ENCODE assay signal across 8 cellular contexts in genomic region chr11:73288873-73289707, GRCh38. TPM values are rescaled to one million over a fixed set of nuclear protein-coding genes. Genes with fewer than 3 reads are reported as not detected.
DNase-seq lines count a peak whose midpoint lies in the region; ATAC-seq lines count a peak whose summit lies in the region.

No MANE protein-coding gene starts in this region.

- H3K27ac Mint-ChIP-seq in T-helper 2 cell treated with Interferon-gamma antibody and Interleukin-4, amounts not matched to agents 5 μg/mL and 100 μg/mL, for 36 hours: peak overlapping the region; percentile 21

- peaks cover 14% of the 10 kb centered on the region for H3K4me1 ChIP-seq in skeletal muscle satellite cell (ENCODE audit: control insufficient read depth, insufficient read depth, low read length)

- peak overlapping the region; percentile 73 for H3K9ac ChIP-seq in skeletal muscle satellite cell (ENCODE audit: low read depth, low read length)

- H3K9me3 ChIP-seq in skeletal muscle satellite cell (replicated peaks; ENCODE audit: low read length): no peaks in the 10 kb centered on the region

- H3K36me3 ChIP-seq in skeletal muscle satellite cell (ENCODE audit: insufficient read depth, low read length): no peaks in the 10 kb centered on the region

- H3K27me3 ChIP-seq in skeletal muscle satellite cell (ENCODE audit: control insufficient read depth, insufficient read depth, low read length): no peaks in the 10 kb centered on the region

- DNase-seq in NCI-H2029 (lab: John Stamatoyannopoulos, UW) (peak; percentile 13), NCI-H2029 treated with DMSO at 0.1 percent for 48 hours (lab: John Stamatoyannopoulos, UW) (no peak), NCI-H1092 (lab: John Stamatoyannopoulos, UW) (peak; percentile 66), T47D (ENCODE audit: low read depth in 1 of 2, low spot score in 1 of 2) (peak; percentile 69 to 79), iPS-NIHi11 (ENCODE audit: low spot score) (peak; percentile 90)
- peak; percentile 32 for DNase-seq in T-helper 2 cell treated with Interferon-gamma antibody and Interleukin-4, amounts not matched to agents 5 μg/mL and 100 μg/mL, for 36 hours (ENCODE audit: low spot score)

- ATAC-seq in HG02571 (IDR thresholded peaks at IDR 0.05; ENCODE audit: unreplicated experiment): peak; percentile 62

- no peak overlapping the region for H3K4me3 Mint-ChIP-seq in T-helper 2 cell treated with Interferon-gamma antibody and Interleukin-4, amounts not matched to agents 5 μg/mL and 100 μg/mL, for 36 hours

- peaks cover 10% of the 10 kb centered on the region for H3K27me3 Mint-ChIP-seq in T-helper 2 cell treated with Interferon-gamma antibody and Interleukin-4, amounts not matched to agents 5 μg/mL and 100 μg/mL, for 36 hours (ENCODE audit: low read depth)

- peak overlapping the region; percentile 78 for H3K4me2 ChIP-seq in skeletal muscle satellite cell (ENCODE audit: low read length)

- H3K36me3 Mint-ChIP-seq in T-helper 2 cell treated with Interferon-gamma antibody and Interleukin-4, amounts not matched to agents 5 μg/mL and 100 μg/mL, for 36 hours (ENCODE audit: low read depth): no peaks in the 10 kb centered on the region

- peaks cover 15% of the 10 kb centered on the region for H3K4me1 Mint-ChIP-seq in T-helper 2 cell treated with Interferon-gamma antibody and Interleukin-4, amounts not matched to agents 5 μg/mL and 100 μg/mL, for 36 hours (ENCODE audit: low read depth)

- no peaks in the 10 kb centered on the region for H3K9me3 Mint-ChIP-seq in T-helper 2 cell treated with Interferon-gamma antibody and Interleukin-4, amounts not matched to agents 5 μg/mL and 100 μg/mL, for 36 hours

- peak overlapping the region; percentile 37 for H3K4me3 ChIP-seq in skeletal muscle satellite cell (ENCODE audit: low read length)

- in situ Hi-C loops in T47D (cut with HindIII; ENCODE audit: low pct_unique_long_range_greater_than_20kb, low sequenced_read_pairs): no loop called here

RNA-seq across cellular contexts. Expression of gene P2RY6, which starts 17.0 kb away (rescaled TPM):
- total RNA-seq in skeletal muscle satellite cell (2012; rRNA removed): 0.25 TPM in 1 of 2 replicates, not detected in the other

RNA-seq across cellular contexts. Expression of gene ARHGEF17, which starts 19.0 kb away (rescaled TPM):
- total RNA-seq in skeletal muscle satellite cell (2012; rRNA removed): 9.4 and 11.2 TPM in 2 replicates
